ENCODE assay signal across 1 cellular context in the genomic region with DNA sequence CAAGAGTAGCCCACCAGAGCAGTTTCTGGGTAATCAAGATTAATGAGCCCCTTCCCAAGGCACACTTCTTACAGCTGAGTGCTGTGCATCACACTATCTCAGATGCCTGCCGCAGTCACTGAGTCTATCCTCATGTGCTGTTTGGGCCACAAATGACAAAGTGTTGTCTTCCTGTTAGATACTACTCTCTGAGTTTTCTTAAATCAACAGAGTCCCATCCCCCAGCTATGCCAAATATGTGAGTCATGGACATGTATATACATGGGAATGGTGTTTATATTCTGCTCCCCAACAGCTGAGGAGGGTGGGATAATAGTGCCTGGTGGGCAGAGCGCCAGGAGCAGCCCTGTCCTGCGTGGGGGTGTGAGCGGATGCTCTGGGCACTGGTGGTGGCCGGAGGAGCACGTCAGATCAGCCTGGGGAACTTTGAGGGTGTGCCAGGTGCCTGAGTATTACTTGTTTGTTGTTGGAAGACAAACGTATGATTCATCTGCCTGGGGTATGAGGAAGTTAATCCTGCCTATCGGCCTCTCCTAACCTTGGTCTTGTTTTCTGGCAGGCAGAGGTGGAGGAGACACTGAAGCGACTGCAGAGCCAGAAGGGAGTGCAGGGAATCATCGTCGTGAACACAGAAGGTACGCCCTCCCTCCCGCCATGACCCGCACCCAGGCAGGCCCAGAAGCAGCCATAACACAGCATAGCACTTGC.
TF ChIP-seq lines count a peak whose summit lies in the region.

No MANE protein-coding gene starts in this region.

TF ChIP-seq in HepG2, 621 proteins besides CTCF, POLR2A, EP300 and RAD21 (continued from another document):
- no peak for TF ChIP-seq ZNF432 (CRISPR knock-in tag; IDR thresholded peaks at IDR 0.05; ENCODE audit: borderline replicate concordance)
- TF ChIP-seq ZNF724P (CRISPR knock-in tag; IDR thresholded peaks at IDR 0.05; ENCODE audit: borderline replicate concordance): peak; percentile 96
- TF ChIP-seq MXI1 (IDR thresholded peaks at IDR 0.05; ENCODE audit: borderline replicate concordance, low read depth, low read length): peak; percentile 66; the same call in 1 of the 3 replicates
- no peak for TF ChIP-seq KLF13 (CRISPR knock-in tag; IDR thresholded peaks at IDR 0.05)
- TF ChIP-seq ZNF563 (CRISPR knock-in tag; IDR thresholded peaks at IDR 0.05): peak; percentile 59; the same call in 1 of the 2 replicates
- peak; percentile 94 for TF ChIP-seq MED1 (CRISPR knock-in tag; IDR thresholded peaks at IDR 0.05)
- peak; percentile 62; the same call in 1 of the 2 replicates for TF ChIP-seq CCDC6 (CRISPR knock-in tag; IDR thresholded peaks at IDR 0.05)
- TF ChIP-seq XRCC5 (optimal IDR thresholded peaks at IDR 0.05; ENCODE audit: low read length): peak; percentile 92
- 0 out of 2 replicates have a peak, but pooled peaks have one; percentile 53 for TF ChIP-seq ZNF83 (CRISPR knock-in tag; IDR thresholded peaks at IDR 0.05; ENCODE audit: borderline replicate concordance)
- TF ChIP-seq, protein P1, sequence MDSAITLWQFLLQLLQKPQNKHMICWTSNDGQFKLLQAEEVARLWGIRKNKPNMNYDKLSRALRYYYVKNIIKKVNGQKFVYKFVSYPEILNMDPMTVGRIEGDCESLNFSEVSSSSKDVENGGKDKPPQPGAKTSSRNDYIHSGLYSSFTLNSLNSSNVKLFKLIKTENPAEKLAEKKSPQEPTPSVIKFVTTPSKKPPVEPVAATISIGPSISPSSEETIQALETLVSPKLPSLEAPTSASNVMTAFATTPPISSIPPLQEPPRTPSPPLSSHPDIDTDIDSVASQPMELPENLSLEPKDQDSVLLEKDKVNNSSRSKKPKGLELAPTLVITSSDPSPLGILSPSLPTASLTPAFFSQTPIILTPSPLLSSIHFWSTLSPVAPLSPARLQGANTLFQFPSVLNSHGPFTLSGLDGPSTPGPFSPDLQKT (CRISPR knock-in tag; IDR thresholded peaks at IDR 0.05; ENCODE audit: borderline replicate concordance): no peak
- TF ChIP-seq, protein P2, sequence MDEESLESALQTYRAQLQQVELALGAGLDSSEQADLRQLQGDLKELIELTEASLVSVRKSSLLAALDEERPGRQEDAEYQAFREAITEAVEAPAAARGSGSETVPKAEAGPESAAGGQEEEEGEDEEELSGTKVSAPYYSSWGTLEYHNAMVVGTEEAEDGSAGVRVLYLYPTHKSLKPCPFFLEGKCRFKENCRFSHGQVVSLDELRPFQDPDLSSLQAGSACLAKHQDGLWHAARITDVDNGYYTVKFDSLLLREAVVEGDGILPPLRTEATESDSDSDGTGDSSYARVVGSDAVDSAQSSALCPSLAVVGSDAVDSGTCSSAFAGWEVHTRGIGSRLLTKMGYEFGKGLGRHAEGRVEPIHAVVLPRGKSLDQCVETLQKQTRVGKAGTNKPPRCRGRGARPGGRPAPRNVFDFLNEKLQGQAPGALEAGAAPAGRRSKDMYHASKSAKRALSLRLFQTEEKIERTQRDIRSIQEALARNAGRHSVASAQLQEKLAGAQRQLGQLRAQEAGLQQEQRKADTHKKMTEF (CRISPR knock-in tag; IDR thresholded peaks at IDR 0.05): peak; percentile 96
- peak; percentile 87 for TF ChIP-seq FOXP1 (IDR thresholded peaks at IDR 0.05)
- TF ChIP-seq FOXP1 (CRISPR knock-in tag; IDR thresholded peaks at IDR 0.05): peak; percentile 97
- TF ChIP-seq HDAC1 (CRISPR knock-in tag; IDR thresholded peaks at IDR 0.05): peak; percentile 98
- no peak; the same call in 1 of the 2 replicates for TF ChIP-seq KDM5A (IDR thresholded peaks at IDR 0.05; ENCODE audit: borderline replicate concordance, low read length)
- no peak for TF ChIP-seq ZNF703 (CRISPR knock-in tag; IDR thresholded peaks at IDR 0.05; ENCODE audit: borderline replicate concordance)
- no peak for TF ChIP-seq ZNF552 (CRISPR knock-in tag; IDR thresholded peaks at IDR 0.05; ENCODE audit: borderline replicate concordance)
- peak; percentile 78 for TF ChIP-seq ZBTB3 (CRISPR knock-in tag; IDR thresholded peaks at IDR 0.05; ENCODE audit: borderline replicate concordance, low read depth)
- TF ChIP-seq, protein P3, sequence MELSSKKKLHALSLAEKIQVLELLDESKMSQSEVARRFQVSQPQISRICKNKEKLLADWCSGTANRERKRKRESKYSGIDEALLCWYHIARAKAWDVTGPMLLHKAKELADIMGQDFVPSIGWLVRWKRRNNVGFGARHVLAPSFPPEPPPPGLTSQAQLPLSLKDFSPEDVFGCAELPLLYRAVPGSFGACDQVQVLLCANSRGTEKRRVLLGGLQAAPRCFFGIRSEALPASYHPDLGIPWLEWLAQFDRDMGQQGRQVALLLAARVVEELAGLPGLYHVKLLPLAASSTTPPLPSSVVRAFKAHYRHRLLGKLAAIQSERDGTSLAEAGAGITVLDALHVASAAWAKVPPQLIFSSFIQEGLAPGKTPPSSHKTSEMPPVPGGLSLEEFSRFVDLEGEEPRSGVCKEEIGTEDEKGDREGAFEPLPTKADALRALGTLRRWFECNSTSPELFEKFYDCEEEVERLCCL (CRISPR knock-in tag; IDR thresholded peaks at IDR 0.05; ENCODE audit: borderline replicate concordance): no peak
- TF ChIP-seq TCF7L2 (IDR thresholded peaks at IDR 0.05; ENCODE audit: low read depth, low read length): no peak
- peak; percentile 100 for TF ChIP-seq ZBTB38 (CRISPR knock-in tag; IDR thresholded peaks at IDR 0.05)
- TF ChIP-seq ZNF564 (CRISPR knock-in tag; IDR thresholded peaks at IDR 0.05): no peak
- no peak for TF ChIP-seq RBM39 (IDR thresholded peaks at IDR 0.05; ENCODE audit: low read depth, low read length, poor library complexity, severe bottlenecking)
- no peak for TF ChIP-seq ZNF382 (CRISPR knock-in tag; IDR thresholded peaks at IDR 0.05; ENCODE audit: borderline replicate concordance)
- no peak for TF ChIP-seq RFX1 (IDR thresholded peaks at IDR 0.05)
- no peak; the same call in 1 of the 2 replicates for TF ChIP-seq SMARCC2 (IDR thresholded peaks at IDR 0.05)
- TF ChIP-seq CBX1 (IDR thresholded peaks at IDR 0.05; ENCODE audit: low read depth): peak; percentile 16
- peak; percentile 72; the same call in 1 of the 2 replicates for TF ChIP-seq MYC (CRISPR knock-in tag; IDR thresholded peaks at IDR 0.05; ENCODE audit: borderline replicate concordance)
- TF ChIP-seq FOXO1 (CRISPR knock-in tag; IDR thresholded peaks at IDR 0.05): peak; percentile 83
- TF ChIP-seq, protein P4, sequence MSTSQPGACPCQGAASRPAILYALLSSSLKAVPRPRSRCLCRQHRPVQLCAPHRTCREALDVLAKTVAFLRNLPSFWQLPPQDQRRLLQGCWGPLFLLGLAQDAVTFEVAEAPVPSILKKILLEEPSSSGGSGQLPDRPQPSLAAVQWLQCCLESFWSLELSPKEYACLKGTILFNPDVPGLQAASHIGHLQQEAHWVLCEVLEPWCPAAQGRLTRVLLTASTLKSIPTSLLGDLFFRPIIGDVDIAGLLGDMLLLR (CRISPR knock-in tag; IDR thresholded peaks at IDR 0.05): peak; percentile 73
- TF ChIP-seq, protein P5, sequence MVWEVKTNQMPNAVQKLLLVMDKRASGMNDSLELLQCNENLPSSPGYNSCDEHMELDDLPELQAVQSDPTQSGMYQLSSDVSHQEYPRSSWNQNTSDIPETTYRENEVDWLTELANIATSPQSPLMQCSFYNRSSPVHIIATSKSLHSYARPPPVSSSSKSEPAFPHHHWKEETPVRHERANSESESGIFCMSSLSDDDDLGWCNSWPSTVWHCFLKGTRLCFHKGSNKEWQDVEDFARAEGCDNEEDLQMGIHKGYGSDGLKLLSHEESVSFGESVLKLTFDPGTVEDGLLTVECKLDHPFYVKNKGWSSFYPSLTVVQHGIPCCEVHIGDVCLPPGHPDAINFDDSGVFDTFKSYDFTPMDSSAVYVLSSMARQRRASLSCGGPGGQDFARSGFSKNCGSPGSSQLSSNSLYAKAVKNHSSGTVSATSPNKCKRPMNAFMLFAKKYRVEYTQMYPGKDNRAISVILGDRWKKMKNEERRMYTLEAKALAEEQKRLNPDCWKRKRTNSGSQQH (CRISPR knock-in tag; IDR thresholded peaks at IDR 0.05; ENCODE audit: low read depth): no peak; the same call in 1 of the 2 replicates
- TF ChIP-seq MTF1 (CRISPR knock-in tag; IDR thresholded peaks at IDR 0.05): no peak
- TF ChIP-seq, protein P6, sequence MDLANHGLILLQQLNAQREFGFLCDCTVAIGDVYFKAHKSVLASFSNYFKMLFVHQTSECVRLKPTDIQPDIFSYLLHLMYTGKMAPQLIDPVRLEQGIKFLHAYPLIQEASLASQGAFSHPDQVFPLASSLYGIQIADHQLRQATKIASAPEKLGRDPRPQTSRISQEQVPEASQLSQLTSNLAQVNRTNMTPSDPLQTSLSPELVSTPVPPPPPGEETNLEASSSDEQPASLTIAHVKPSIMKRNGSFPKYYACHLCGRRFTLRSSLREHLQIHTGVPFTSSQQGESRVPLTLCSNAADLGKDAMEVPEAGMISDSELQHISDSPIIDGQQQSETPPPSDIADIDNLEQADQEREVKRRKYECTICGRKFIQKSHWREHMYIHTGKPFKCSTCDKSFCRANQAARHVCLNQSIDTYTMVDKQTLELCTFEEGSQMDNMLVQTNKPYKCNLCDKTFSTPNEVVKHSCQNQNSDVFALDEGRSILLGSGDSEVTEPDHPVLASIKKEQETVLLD (CRISPR knock-in tag; IDR thresholded peaks at IDR 0.05; ENCODE audit: low read depth): peak; percentile 82
- TF ChIP-seq ZNF326 (CRISPR knock-in tag; IDR thresholded peaks at IDR 0.05; ENCODE audit: borderline replicate concordance): no peak
